ENCODE assay signal across 9 cellular contexts in the genomic region with DNA sequence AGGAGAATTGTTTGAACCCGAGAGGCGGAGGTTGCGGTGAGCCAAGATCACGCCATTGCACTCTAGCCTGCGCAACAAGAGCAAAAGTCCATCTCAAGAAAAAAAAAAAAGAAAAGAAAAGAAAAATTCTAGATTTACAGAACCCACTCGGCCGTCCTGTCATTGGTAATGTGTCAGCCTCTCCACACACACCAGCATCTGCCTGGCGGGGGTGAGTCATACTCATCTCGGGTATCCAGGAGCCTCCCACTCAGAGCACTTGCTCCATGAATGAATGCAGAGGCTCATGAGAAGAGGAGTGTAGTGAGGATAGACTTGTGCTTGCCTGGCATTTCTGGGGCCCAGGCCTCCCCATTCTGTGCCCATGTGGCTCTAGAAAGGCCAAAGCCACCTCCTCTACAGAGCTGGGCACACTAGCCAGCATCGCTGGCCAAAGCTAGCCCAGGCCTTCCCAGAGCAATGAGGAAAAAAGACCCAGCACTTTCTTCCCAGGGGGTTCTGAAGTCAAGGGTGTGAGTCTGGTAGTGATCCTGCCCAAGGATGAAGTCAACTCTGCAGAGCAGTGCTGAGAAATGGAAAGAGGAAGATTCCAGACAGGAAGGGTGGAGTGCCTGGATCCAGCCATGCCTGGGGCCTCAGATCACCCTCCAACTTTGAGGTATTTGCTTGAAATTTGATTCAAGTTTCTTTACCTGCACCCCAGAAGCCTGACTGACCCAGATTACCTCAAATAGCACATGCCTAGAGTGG. TPM values are rescaled to one million over a fixed set of nuclear protein-coding genes. Genes with fewer than 3 reads are reported as not detected.
A peak's percentile ranks its signal among the peaks of the same experiment; 100 is the strongest.
DNase-seq lines count a peak whose midpoint lies in the region; ATAC-seq and TF ChIP-seq lines count a peak whose summit lies in the region.
"Had no signal": no experiment of that assay in that cellular context is flagged by ENCODE, and none has a peak within 500 bp of the region (broad histone marks: within the 10 kb centered on the region; RNA-seq: fewer than 3 reads in every experiment).

No MANE protein-coding gene starts in this region.

- intact Hi-C loops in heart left ventricle (cut with DNase I) = no loop called here
- intact Hi-C loops in uterus (cut with DNase I; ENCODE audit: low total_unique reads) = no loop called here
- intact Hi-C loops in ascending aorta (cut with DNase I) = no loop called here

- peak; percentile 33 for DNase-seq in stimulated activated CD4-positive, alpha-beta T cell treated with anti-CD3 and anti-CD28 coated beads, Interleukin-1b, Interleukin-23, amount 100 ng/mL, for 48 hours
- DNase-seq in stimulated activated CD4-positive, alpha-beta T cell treated with anti-CD3 and anti-CD28 coated beads, Interleukin-4, amount 100 ng/mL, for 4 hours = no peak
- DNase-seq in T1000 (lab: John Stamatoyannopoulos, UW) (peak; percentile 42), heart left ventricle (peak in 4 of 5 donors; percentile 27 to 67 (median 50)), uterus (peak; percentile 28 to 45), HAP-1 (ENCODE audit: low spot score in 2 of 2) (no peak), ascending aorta (ENCODE audit: low spot score in 2 of 2) (no peak), WTC11 (ENCODE audit: low spot score) (no peak)

- H3K9me3 Mint-ChIP-seq in WTC11 = no peaks in the 10 kb centered on the region
- H3K9me3 Mint-ChIP-seq: memory B cell had no signal

- H3K9me3 ChIP-seq in heart left ventricle (no peaks in the 10 kb centered on the region), uterus (no peaks in the 10 kb centered on the region), HAP-1 (no peaks in the 10 kb centered on the region), ascending aorta (no peaks in the 10 kb centered on the region)

- no peak for TF ChIP-seq CTCF in heart left ventricle (IDR thresholded peaks at IDR 0.05)
- no peak for TF ChIP-seq CTCF in uterus (IDR thresholded peaks at IDR 0.05)
- no peak for TF ChIP-seq CTCF in ascending aorta (IDR thresholded peaks at IDR 0.05)
- no peak for TF ChIP-seq CTCF in WTC11 (IDR thresholded peaks at IDR 0.05)

- peaks cover 14% of the 10 kb centered on the region for H3K4me1 Mint-ChIP-seq in WTC11
- H3K4me1 Mint-ChIP-seq: memory B cell had no signal

- 87 to 92% (median 90%) methylated on average over 10 of the region's 10 CpGs for WGBS in heart left ventricle, 4 donors

- TF ChIP-seq POLR2A in heart left ventricle (IDR thresholded peaks at IDR 0.05) (no peak), uterus (IDR thresholded peaks at IDR 0.05) (no peak)

- H3K27ac Mint-ChIP-seq in WTC11 = no peak overlapping the region
- H3K27ac Mint-ChIP-seq: memory B cell had no signal

- POLR2A ChIA-PET in WTC11 (lab: Charles Lee) = no interaction called here

- no peaks in the 10 kb centered on the region for H3K27me3 Mint-ChIP-seq in WTC11 (ENCODE audit: low read depth)
- H3K27me3 Mint-ChIP-seq: memory B cell had no signal

- ATAC-seq in heart left ventricle (peak; percentile 52 to 87 (median 80)), WTC11 (no peak)

- in situ Hi-C loops in HAP-1 (cut with MboI; ENCODE audit: low sequenced_read_pairs) = no loop called here

- no peak overlapping the region for H3K4me3 ChIP-seq in heart left ventricle
- H3K4me3 ChIP-seq in uterus = no peak overlapping the region
- no peak overlapping the region for H3K4me3 ChIP-seq in HAP-1
- H3K4me3 ChIP-seq in ascending aorta = no peak overlapping the region

- CTCF ChIA-PET in WTC11 (lab: Charles Lee) = no interaction called here

- no peaks in the 10 kb centered on the region for H3K36me3 ChIP-seq in heart left ventricle
- H3K36me3 ChIP-seq in uterus = no peaks in the 10 kb centered on the region
- H3K36me3 ChIP-seq in HAP-1 (replicated peaks) = no peaks in the 10 kb centered on the region
- peaks cover 0 to 3% of the 10 kb centered on the region in 2 donors for H3K36me3 ChIP-seq in ascending aorta

- H3K4me1 ChIP-seq in heart left ventricle (peaks cover 0 to 37% (median 22%) of the 10 kb centered on the region in 12 donors), uterus (no peaks in the 10 kb centered on the region), HAP-1 (no peaks in the 10 kb centered on the region), ascending aorta (no peaks in the 10 kb centered on the region)

- H3K27ac ChIP-seq in heart left ventricle (peak overlapping the region in 5 of 12 donors; percentile 38 to 72 (median 48)), uterus (no peak overlapping the region), ascending aorta (no peak overlapping the region)

- no peak overlapping the region for H3K4me3 Mint-ChIP-seq in WTC11
- H3K4me3 Mint-ChIP-seq: memory B cell had no signal

- no peaks in the 10 kb centered on the region for H3K27me3 ChIP-seq in heart left ventricle
- H3K27me3 ChIP-seq in uterus = no peaks in the 10 kb centered on the region
- H3K27me3 ChIP-seq in HAP-1 (ENCODE audit: low read depth) = no peaks in the 10 kb centered on the region
- H3K27me3 ChIP-seq in ascending aorta = no peaks in the 10 kb centered on the region

- no peaks in the 10 kb centered on the region for H3K36me3 Mint-ChIP-seq in WTC11

TF ChIP-seq in WTC11, 78 proteins besides CTCF, POLR2A, EP300 and RAD21:
- TF ChIP-seq, protein P1, sequence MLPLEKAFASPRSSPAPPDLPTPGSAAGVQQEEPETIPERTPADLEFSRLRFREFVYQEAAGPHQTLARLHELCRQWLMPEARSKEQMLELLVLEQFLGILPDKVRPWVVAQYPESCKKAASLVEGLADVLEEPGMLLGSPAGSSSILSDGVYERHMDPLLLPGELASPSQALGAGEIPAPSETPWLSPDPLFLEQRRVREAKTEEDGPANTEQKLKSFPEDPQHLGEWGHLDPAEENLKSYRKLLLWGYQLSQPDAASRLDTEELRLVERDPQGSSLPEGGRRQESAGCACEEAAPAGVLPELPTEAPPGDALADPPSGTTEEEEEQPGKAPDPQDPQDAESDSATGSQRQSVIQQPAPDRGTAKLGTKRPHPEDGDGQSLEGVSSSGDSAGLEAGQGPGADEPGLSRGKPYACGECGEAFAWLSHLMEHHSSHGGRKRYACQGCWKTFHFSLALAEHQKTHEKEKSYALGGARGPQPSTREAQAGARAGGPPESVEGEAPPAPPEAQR (CRISPR knock-in tag; IDR thresholded peaks at IDR 0.05) = no peak
- TF ChIP-seq, protein P2, sequence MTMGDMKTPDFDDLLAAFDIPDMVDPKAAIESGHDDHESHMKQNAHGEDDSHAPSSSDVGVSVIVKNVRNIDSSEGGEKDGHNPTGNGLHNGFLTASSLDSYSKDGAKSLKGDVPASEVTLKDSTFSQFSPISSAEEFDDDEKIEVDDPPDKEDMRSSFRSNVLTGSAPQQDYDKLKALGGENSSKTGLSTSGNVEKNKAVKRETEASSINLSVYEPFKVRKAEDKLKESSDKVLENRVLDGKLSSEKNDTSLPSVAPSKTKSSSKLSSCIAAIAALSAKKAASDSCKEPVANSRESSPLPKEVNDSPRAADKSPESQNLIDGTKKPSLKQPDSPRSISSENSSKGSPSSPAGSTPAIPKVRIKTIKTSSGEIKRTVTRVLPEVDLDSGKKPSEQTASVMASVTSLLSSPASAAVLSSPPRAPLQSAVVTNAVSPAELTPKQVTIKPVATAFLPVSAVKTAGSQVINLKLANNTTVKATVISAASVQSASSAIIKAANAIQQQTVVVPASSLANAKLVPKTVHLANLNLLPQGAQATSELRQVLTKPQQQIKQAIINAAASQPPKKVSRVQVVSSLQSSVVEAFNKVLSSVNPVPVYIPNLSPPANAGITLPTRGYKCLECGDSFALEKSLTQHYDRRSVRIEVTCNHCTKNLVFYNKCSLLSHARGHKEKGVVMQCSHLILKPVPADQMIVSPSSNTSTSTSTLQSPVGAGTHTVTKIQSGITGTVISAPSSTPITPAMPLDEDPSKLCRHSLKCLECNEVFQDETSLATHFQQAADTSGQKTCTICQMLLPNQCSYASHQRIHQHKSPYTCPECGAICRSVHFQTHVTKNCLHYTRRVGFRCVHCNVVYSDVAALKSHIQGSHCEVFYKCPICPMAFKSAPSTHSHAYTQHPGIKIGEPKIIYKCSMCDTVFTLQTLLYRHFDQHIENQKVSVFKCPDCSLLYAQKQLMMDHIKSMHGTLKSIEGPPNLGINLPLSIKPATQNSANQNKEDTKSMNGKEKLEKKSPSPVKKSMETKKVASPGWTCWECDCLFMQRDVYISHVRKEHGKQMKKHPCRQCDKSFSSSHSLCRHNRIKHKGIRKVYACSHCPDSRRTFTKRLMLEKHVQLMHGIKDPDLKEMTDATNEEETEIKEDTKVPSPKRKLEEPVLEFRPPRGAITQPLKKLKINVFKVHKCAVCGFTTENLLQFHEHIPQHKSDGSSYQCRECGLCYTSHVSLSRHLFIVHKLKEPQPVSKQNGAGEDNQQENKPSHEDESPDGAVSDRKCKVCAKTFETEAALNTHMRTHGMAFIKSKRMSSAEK (CRISPR knock-in tag; IDR thresholded peaks at IDR 0.05; ENCODE audit: borderline replicate concordance) = no peak
- TF ChIP-seq, protein P3, sequence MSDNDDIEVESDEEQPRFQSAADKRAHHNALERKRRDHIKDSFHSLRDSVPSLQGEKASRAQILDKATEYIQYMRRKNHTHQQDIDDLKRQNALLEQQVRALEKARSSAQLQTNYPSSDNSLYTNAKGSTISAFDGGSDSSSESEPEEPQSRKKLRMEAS (CRISPR knock-in tag; IDR thresholded peaks at IDR 0.05) = no peak
- TF ChIP-seq ZNF416 (CRISPR knock-in tag; IDR thresholded peaks at IDR 0.05) = no peak
- TF ChIP-seq GRHL2 (CRISPR knock-in tag; IDR thresholded peaks at IDR 0.05; ENCODE audit: insufficient replicate concordance, severe bottlenecking) = no peak

RNA-seq across cellular contexts. Expression of a gene that starts 31.2 kb away (rescaled TPM):
- total RNA-seq in heart left ventricle = 100 to 1,000 TPM; 127 to 241 (median 150) TPM
- 100 to 1,000 TPM; 162 to 171 TPM for polyA plus RNA-seq in heart left ventricle
- total RNA-seq in uterus = 100 to 1,000 TPM; 130 to 459 (median 285) TPM
- 302 TPM for total RNA-seq in ascending aorta
- 134 to 171 TPM (median 147 TPM) in 3 replicates for total RNA-seq in WTC11 (2021)

RNA-seq across cellular contexts. Expression of a gene that starts 35.0 kb away (rescaled TPM):
- total RNA-seq in heart left ventricle = 10 to 100 TPM; 30.6 to 66.5 (median 41.9) TPM
- polyA plus RNA-seq in heart left ventricle = 100 to 1,000 TPM in 1 of 2 donors, 10 to 100 TPM in 1; 47.5 to 109 TPM
- total RNA-seq in uterus = 10 to 100 TPM in 3 of 4 donors, not detected in 1; 26.9 to 51.5 (median 31.6) TPM
- total RNA-seq in ascending aorta = 37.7 TPM
- total RNA-seq in WTC11 (2021) = 34.7 to 36.7 TPM (median 36.4 TPM) in 3 replicates

RNA-seq across cellular contexts. Expression of a gene that starts 35.3 kb away (rescaled TPM):
- total RNA-seq in heart left ventricle (10 to 100 TPM; 15.0 to 22.8 (median 17.0) TPM), uterus (10 to 100 TPM; 13.8 to 43.6 (median 33.1) TPM), ascending aorta (7.1 TPM), WTC11 (2021) (23.9 to 29.2 TPM (median 24.8 TPM) in 3 replicates)
- polyA plus RNA-seq in heart left ventricle = 10 to 100 TPM in 1 of 2 donors, 1 to 10 TPM in 1; 4.8 to 19.1 TPM

Comparison
In these comparisons a context has a peak if more than half of its experiments do, and no peak if none do; other contexts are left out.
1. DNase-seq: peak in stimulated activated CD4-positive, alpha-beta T cell treated with anti-CD3 and anti-CD28 coated beads, Interleukin-1b, Interleukin-23, amount 100 ng/mL, for 48 hours (single experiment), T1000 (single experiment), heart left ventricle (4 of 5) and uterus (2 of 2); none in stimulated activated CD4-positive, alpha-beta T cell treated with anti-CD3 and anti-CD28 coated beads, Interleukin-4, amount 100 ng/mL, for 4 hours (0 of 2), HAP-1 (0 of 2), ascending aorta (0 of 2) and WTC11 (single experiment).